Comparison of ENCODE assay signal across 11 cellular contexts in the genomic region with DNA sequence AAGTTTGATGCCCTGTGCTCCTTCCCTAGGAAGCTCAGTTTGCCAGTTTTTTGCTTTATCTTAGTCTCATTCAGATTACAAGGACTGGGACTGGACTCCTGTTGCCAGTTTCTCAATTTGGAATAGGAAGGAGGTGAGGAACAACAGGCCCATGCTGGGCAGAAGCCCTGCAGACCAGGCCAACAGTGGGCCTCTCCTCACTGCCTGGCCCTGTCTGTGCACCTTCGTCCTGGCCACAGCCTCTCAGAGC. TPM values are rescaled to one million over a fixed set of nuclear protein-coding genes. Genes with fewer than 3 reads are reported as not detected.
A peak's percentile ranks its signal among the peaks of the same experiment; 100 is the strongest.
DNase-seq lines count a peak whose midpoint lies in the region; ATAC-seq and TF ChIP-seq lines count a peak whose summit lies in the region.
"Had no signal": no experiment of that assay in that cellular context is flagged by ENCODE, and none has a peak within 500 bp of the region (broad histone marks: within the 10 kb centered on the region; RNA-seq: fewer than 3 reads in every experiment).

No MANE protein-coding gene starts in this region.

- H4K91ac ChIP-seq in mesenchymal stem cell (ENCODE audit: low read length) = peak overlapping the region; percentile 94

- intact Hi-C loops in breast epithelium (cut with DNase I; ENCODE audit: low total_unique reads) = no loop called here

- DNase-seq in breast epithelium (ENCODE audit: low spot score in 2 of 2) (no peak), mesenchymal stem cell (no peak), thoracic aorta (ENCODE audit: low spot score) (no peak), Kasumi-1 (lab: John Stamatoyannopoulos, UW) (no peak), NCI-H1092 treated with DMSO at 0.1 percent for 48 hours (lab: John Stamatoyannopoulos, UW) (no peak)
- DNase-seq: activated T-cell treated with anti-CD3 and anti-CD28 coated beads, Interleukin-2, amount 50 U/mL, for 72 hours; effector CD8-positive, alpha-beta T cell; NCI-H1417 treated with DMSO at 0.1 percent for 48 hours; NK-92 treated with Interleukin-12 subunit alpha and Interleukin-12 subunit beta, amount 100 ng/mL, for 24 hours had no signal

- H3K14ac ChIP-seq in mesenchymal stem cell (ENCODE audit: low read length in 2 of 2) = no peak overlapping the region

- no peak overlapping the region for H3K4me2 ChIP-seq in mesenchymal stem cell (ENCODE audit: low read length, poor library complexity, severe bottlenecking)

- peak overlapping the region; percentile 89 for H4K8ac ChIP-seq in mesenchymal stem cell (ENCODE audit: low read length)

- H3K27me3 ChIP-seq in HUES64 (ENCODE audit: insufficient read depth, low read length) (no peaks in the 10 kb centered on the region), breast epithelium (no peaks in the 10 kb centered on the region), mesenchymal stem cell (ENCODE audit: control insufficient read depth in 1 of 2, insufficient read depth in 1 of 2, low read length in 2 of 2) (no peaks in the 10 kb centered on the region), thoracic aorta (replicated peaks; ENCODE audit: insufficient read depth) (no peaks in the 10 kb centered on the region)

- H3K4me1 ChIP-seq in HUES64 (ENCODE audit: insufficient read depth, low read length) (peaks cover 34% of the 10 kb centered on the region; the same call in 1 of the 2 replicates), breast epithelium (peaks cover 13 to 27% of the 10 kb centered on the region in 2 donors), mesenchymal stem cell (ENCODE audit: control insufficient read depth, insufficient read depth, low read depth, low read length) (peaks cover 57% of the 10 kb centered on the region), thoracic aorta (ENCODE audit: control insufficient read depth in 1 of 2, low read depth in 2 of 2) (peaks cover 45 to 57% of the 10 kb centered on the region in 2 donors)

- H3K9ac ChIP-seq in HUES64 (ENCODE audit: low read depth, low read length) (no peak overlapping the region), mesenchymal stem cell (ENCODE audit: low read length) (peak overlapping the region; percentile 84)

- no peak overlapping the region for H2BK5ac ChIP-seq in mesenchymal stem cell (ENCODE audit: low read depth, low read length, poor library complexity, severe bottlenecking)

- no peak overlapping the region for H2BK15ac ChIP-seq in mesenchymal stem cell (ENCODE audit: low read depth, poor library complexity, severe bottlenecking)

- TF ChIP-seq CTCF in breast epithelium (IDR thresholded peaks at IDR 0.05) (no peak), thoracic aorta (IDR thresholded peaks at IDR 0.05) (no peak)

- no peaks in the 10 kb centered on the region for H3K79me1 ChIP-seq in mesenchymal stem cell (replicated peaks; ENCODE audit: low read length, poor library complexity, severe bottlenecking)

- peak overlapping the region; percentile 7 to 68 for H2BK12ac ChIP-seq in mesenchymal stem cell (ENCODE audit: low read length in 2 of 2)

- no peak for TF ChIP-seq POLR2A in breast epithelium (IDR thresholded peaks at IDR 0.05)

- 0 out of 2 replicates have a peak overlapping the region, but pooled peaks have one; percentile 14 for H3K27ac ChIP-seq in HUES64 (ENCODE audit: low read depth, low read length)
- H3K27ac ChIP-seq in breast epithelium = peak overlapping the region; percentile 69 to 79
- H3K27ac ChIP-seq in mesenchymal stem cell (ENCODE audit: low read length, poor library complexity, severe bottlenecking) = peak overlapping the region; percentile 86
- H3K27ac ChIP-seq in thoracic aorta = peak overlapping the region; percentile 89 to 93

- no peaks in the 10 kb centered on the region for H3K9me3 ChIP-seq in HUES64 (ENCODE audit: insufficient read depth, low read depth, low read length)
- no peaks in the 10 kb centered on the region for H3K9me3 ChIP-seq in breast epithelium
- H3K9me3 ChIP-seq in mesenchymal stem cell (ENCODE audit: control insufficient read depth, low read length) = no peaks in the 10 kb centered on the region
- no peaks in the 10 kb centered on the region for H3K9me3 ChIP-seq in thoracic aorta

- ATAC-seq in thoracic aorta (ENCODE audit: insufficient number of reproducible peaks, low FRiP score, low read depth) (no peak), GM19023 (IDR thresholded peaks at IDR 0.05; ENCODE audit: unreplicated experiment) (no peak)
- ATAC-seq: activated T-cell treated with anti-CD3 and anti-CD28 coated beads, Interleukin-2, amount 50 U/mL, for 72 hours had no signal

- H2AFZ ChIP-seq in mesenchymal stem cell (ENCODE audit: low read depth, low read length) = no peak overlapping the region

- H3K4me3 ChIP-seq in HUES64 (ENCODE audit: low read length) (no peak overlapping the region), breast epithelium (peak overlapping the region in 1 of 3 donors; percentile 24), mesenchymal stem cell (ENCODE audit: insufficient read depth in 1 of 2, low read depth in 1 of 2, low read length in 2 of 2) (peak overlapping the region in 1 of 2 experiments; percentile 1), thoracic aorta (no peak overlapping the region)

- peak overlapping the region; percentile 10 to 64 for H3K4ac ChIP-seq in mesenchymal stem cell (ENCODE audit: low read depth in 1 of 2, low read length in 2 of 2)

- H2AK5ac ChIP-seq in mesenchymal stem cell (ENCODE audit: low read length, severe bottlenecking) = peak overlapping the region; percentile 90

- WGBS in HUES64 = 33% methylated on average over 1 of the region's 1 CpG
- WGBS in mesenchymal stem cell = 0% methylated on average over 1 of the region's 1 CpG

- peaks cover 14% of the 10 kb centered on the region for H3K36me3 ChIP-seq in HUES64 (ENCODE audit: insufficient read depth, low read length)
- H3K36me3 ChIP-seq in breast epithelium = no peaks in the 10 kb centered on the region
- H3K36me3 ChIP-seq in mesenchymal stem cell (ENCODE audit: control insufficient read depth in 1 of 2, insufficient read depth in 2 of 2, low read depth in 1 of 2, low read length in 2 of 2) = peaks cover 17 to 27% of the 10 kb centered on the region in 2 experiments
- peaks cover 3% of the 10 kb centered on the region for H3K36me3 ChIP-seq in thoracic aorta

- H2BK120ac ChIP-seq in mesenchymal stem cell (ENCODE audit: low read depth, low read length) = peak overlapping the region; percentile 42

- no peak overlapping the region for H3K23ac ChIP-seq in mesenchymal stem cell (ENCODE audit: low read length in 2 of 2)

- peak overlapping the region; percentile 72 to 98 for H3K18ac ChIP-seq in mesenchymal stem cell (ENCODE audit: low read depth in 1 of 2, low read length in 2 of 2)

RNA-seq across cellular contexts. Expression of a gene that starts 23.7 kb away (rescaled TPM):
- polyA plus RNA-seq in HUES64 (2013, experiment 1 of 2) = 29.5 TPM
- polyA plus RNA-seq in HUES64 (2013, experiment 2 of 2) = 32.3 TPM
- 10 to 100 TPM; 36.6 to 53.1 (median 52.3) TPM for total RNA-seq in breast epithelium
- polyA plus RNA-seq in mesenchymal stem cell (2013, experiment 1 of 2) = 63.2 TPM
- 60.2 TPM for polyA plus RNA-seq in mesenchymal stem cell (2013, experiment 2 of 2)
- 10 to 100 TPM; 78.9 to 98.6 TPM for total RNA-seq in thoracic aorta

RNA-seq across cellular contexts. Expression of a gene that starts 35.5 kb away (rescaled TPM):
- polyA plus RNA-seq in HUES64 (2013, experiment 1 of 2) = 8.8 TPM
- 11.0 TPM for polyA plus RNA-seq in HUES64 (2013, experiment 2 of 2)
- 10 to 100 TPM; 28.5 to 38.0 (median 35.4) TPM for total RNA-seq in breast epithelium
- polyA plus RNA-seq in mesenchymal stem cell (2013, experiment 1 of 2) = 10.8 TPM
- polyA plus RNA-seq in mesenchymal stem cell (2013, experiment 2 of 2) = 10.8 TPM
- 10 to 100 TPM; 24.0 to 41.1 TPM for total RNA-seq in thoracic aorta

Comparison
In these comparisons a context has a peak if more than half of its experiments do, and no peak if none do; other contexts are left out.
1. H3K27ac ChIP-seq: peak in every context shown above with its lines; median percentile 91 in thoracic aorta; 86 in mesenchymal stem cell; 74 in breast epithelium; 14 in HUES64.